In genomic region chr1:226656601-226657277, GRCh38 we compare ENCODE assay signal across 9 cellular contexts.
DNase-seq lines count a peak whose midpoint lies in the region; ATAC-seq and TF ChIP-seq lines count a peak whose summit lies in the region.
"Had no signal": no experiment of that assay in that cellular context is flagged by ENCODE, and none has a peak within 500 bp of the region (broad histone marks: within the 10 kb centered on the region; RNA-seq: fewer than 3 reads in every experiment).

No MANE protein-coding gene starts in this region.

- ATAC-seq in WTC11 (no peak), GM21423 (IDR thresholded peaks at IDR 0.05; ENCODE audit: unreplicated experiment) (no peak)
- ATAC-seq: GM12878 had no signal

- no peaks in the 10 kb centered on the region for H3K9me3 ChIP-seq in thyroid gland

- no peak for TF ChIP-seq RAD21 in Ishikawa (IDR thresholded peaks at IDR 0.05; ENCODE audit: low read depth)

- peak overlapping the region; percentile 76 for H3K27ac Mint-ChIP-seq in WTC11

- WGBS in thyroid gland, 2 donors, result 33 to 35% methylated on average over 12 of the region's 12 CpGs

- H3K4me1 Mint-ChIP-seq in WTC11, result peaks cover 78% of the 10 kb centered on the region

- no peaks in the 10 kb centered on the region; the same call in 1 of the 2 replicates for H3K27me3 Mint-ChIP-seq in WTC11 (ENCODE audit: low read depth)

- 0 out of 2 replicates have a peak, but pooled peaks have one; percentile 26 for TF ChIP-seq EP300 in Ishikawa (IDR thresholded peaks at IDR 0.05; ENCODE audit: borderline replicate concordance)

- H3K27me3 ChIP-seq in thyroid gland, result no peaks in the 10 kb centered on the region

- H3K36me3 Mint-ChIP-seq in WTC11, result no peaks in the 10 kb centered on the region

- POLR2A ChIA-PET in WTC11 (lab: Charles Lee), result no interaction called here

- DNase-seq in AG08395 (ENCODE audit: low spot score) (peak; percentile 60), WTC11 (ENCODE audit: low spot score) (no peak), foreskin fibroblast (peak; percentile 89 to 95), thyroid gland (peak; percentile 43 to 48), NCI-H2029 treated with DMSO at 0.1 percent for 48 hours (lab: John Stamatoyannopoulos, UW) (no peak), GF-D8 (lab: John Stamatoyannopoulos, UW) (no peak)

- no peak for TF ChIP-seq POLR2A in thyroid gland (IDR thresholded peaks at IDR 0.05)

- no peak overlapping the region for H3K4me3 ChIP-seq in foreskin fibroblast (ENCODE audit: low read depth in 1 of 2, low read length in 2 of 2)
- H3K4me3 ChIP-seq in thyroid gland (replicated peaks in 1 of 3), result no peak overlapping the region
- H3K4me3 ChIP-seq: GM12878 had no signal

- intact Hi-C loops in thyroid gland (cut with DNase I), result no loop called here

- TF ChIP-seq CTCF in WTC11 (IDR thresholded peaks at IDR 0.05) (no peak), foreskin fibroblast (IDR thresholded peaks at IDR 0.05; ENCODE audit: low read depth, low read length) (no peak), thyroid gland (IDR thresholded peaks at IDR 0.05) (no peak)

- no peaks in the 10 kb centered on the region for H3K9me3 Mint-ChIP-seq in WTC11

- H3K27ac ChIP-seq in thyroid gland, result peak overlapping the region in 2 of 3 donors; percentile 47 to 50

- H3K4me3 Mint-ChIP-seq in WTC11, result no peak overlapping the region

- CTCF ChIA-PET in WTC11 (lab: Charles Lee), result interaction anchor here (0.9 to 2.2 kb wide), 3 partner anchors 11 to 30 kb away, joined by 3 to 10 read pairs (median 4); no protein-coding TSS in a partner anchor

- peaks cover 29 to 72% of the 10 kb centered on the region in 2 donors for H3K4me1 ChIP-seq in thyroid gland

- H3K36me3 ChIP-seq in thyroid gland, result no peaks in the 10 kb centered on the region

TF ChIP-seq in Ishikawa, 13 proteins besides CTCF, POLR2A, EP300 and RAD21:
- TF ChIP-seq, protein P1, sequence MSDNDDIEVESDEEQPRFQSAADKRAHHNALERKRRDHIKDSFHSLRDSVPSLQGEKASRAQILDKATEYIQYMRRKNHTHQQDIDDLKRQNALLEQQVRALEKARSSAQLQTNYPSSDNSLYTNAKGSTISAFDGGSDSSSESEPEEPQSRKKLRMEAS (IDR thresholded peaks at IDR 0.05), result peak; percentile 65
- TF ChIP-seq EGR1 (IDR thresholded peaks at IDR 0.05) (no peak), USF1 (IDR thresholded peaks at IDR 0.05) (no peak), NFIC (IDR thresholded peaks at IDR 0.05) (peak; percentile 65; the same call in 1 of the 2 replicates)

TF ChIP-seq in WTC11, 78 proteins besides CTCF, POLR2A, EP300 and RAD21:
- TF ChIP-seq SMAD3 (CRISPR knock-in tag; IDR thresholded peaks at IDR 0.05; ENCODE audit: borderline replicate concordance), result no peak
- no peak for TF ChIP-seq TCF7 (CRISPR knock-in tag; IDR thresholded peaks at IDR 0.05; ENCODE audit: low read depth)
- TF ChIP-seq CREB1 (CRISPR knock-in tag; IDR thresholded peaks at IDR 0.05), result no peak

Comparison
In these comparisons a context has a peak if more than half of its experiments do, and no peak if none do; other contexts are left out.
1. DNase-seq: peak in AG08395 (single experiment), foreskin fibroblast (2 of 2) and thyroid gland (2 of 2); none in WTC11 (single experiment), NCI-H2029 treated with DMSO at 0.1 percent for 48 hours (single experiment) and GF-D8 (single experiment).